ENCODE assay signal across 15 cellular contexts in the genomic region with DNA sequence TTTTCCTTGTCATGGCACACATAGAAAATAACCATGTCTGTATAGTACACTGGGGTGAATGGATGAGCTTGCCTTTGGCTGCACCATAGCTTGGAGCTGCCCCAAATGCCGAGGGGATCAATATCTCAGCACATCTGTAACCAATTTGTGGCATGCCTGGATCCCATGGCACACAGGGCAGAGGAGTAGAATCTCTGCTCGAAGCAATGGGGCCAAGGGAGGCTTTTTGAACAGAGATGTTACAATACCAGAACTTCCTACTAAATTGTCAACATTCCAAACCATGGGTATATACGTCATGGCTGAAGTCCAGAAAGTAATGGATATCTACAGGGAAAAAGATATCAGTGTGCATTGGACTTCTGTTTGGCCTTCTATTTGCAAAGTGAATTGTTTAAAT. TPM values are rescaled to one million over a fixed set of nuclear protein-coding genes. Genes with fewer than 3 reads are reported as not detected.
A peak's percentile ranks its signal among the peaks of the same experiment; 100 is the strongest.
DNase-seq lines count a peak whose midpoint lies in the region; TF ChIP-seq lines count a peak whose summit lies in the region.
"Had no signal": no experiment of that assay in that cellular context is flagged by ENCODE, and none has a peak within 500 bp of the region (broad histone marks: within the 10 kb centered on the region; RNA-seq: fewer than 3 reads in every experiment).

No MANE protein-coding gene starts in this region.

- no peak overlapping the region for H3K27ac ChIP-seq in osteoblast (ENCODE audit: low read depth, low read length)
- no peak overlapping the region for H3K27ac ChIP-seq in Karpas-422 (ENCODE audit: low read length)
- H3K27ac ChIP-seq: C4-2B had no signal

- H3K4me3 ChIP-seq in choroid plexus epithelial cell (ENCODE audit: low read depth, low read length) (no peak overlapping the region), osteoblast (ENCODE audit: insufficient read depth, low read length) (no peak overlapping the region), Karpas-422 (ENCODE audit: low read length) (no peak overlapping the region)
- H3K4me3 ChIP-seq: HAP-1 had no signal

- no peak overlapping the region for H3K4me3 Mint-ChIP-seq in endothelial cell (ENCODE audit: unreplicated experiment)
- H3K4me3 Mint-ChIP-seq: B cell; CD4-positive, alpha-beta memory T cell had no signal

- H3K4me2 ChIP-seq in osteoblast (ENCODE audit: insufficient read depth, low read length) (no peak overlapping the region), Karpas-422 (ENCODE audit: low read depth, low read length, poor library complexity, severe bottlenecking) (no peak overlapping the region)

- H3K9ac ChIP-seq in Karpas-422 (ENCODE audit: low read length), result no peak overlapping the region

- H3K4me1 Mint-ChIP-seq in endothelial cell (ENCODE audit: unreplicated experiment), result peaks cover 7% of the 10 kb centered on the region
- H3K4me1 Mint-ChIP-seq: B cell had no signal

- no peak overlapping the region for H3K27ac Mint-ChIP-seq in endothelial cell (ENCODE audit: unreplicated experiment)
- H3K27ac Mint-ChIP-seq: B cell had no signal

- H3K79me2 ChIP-seq in osteoblast (ENCODE audit: insufficient read depth, low read length) (no peaks in the 10 kb centered on the region), Karpas-422 (ENCODE audit: low read length) (no peaks in the 10 kb centered on the region)

- peak; percentile 60 for DNase-seq in DMS53 (lab: John Stamatoyannopoulos, UW)
- peak; percentile 1 for DNase-seq in HuH-7 (ENCODE audit: low spot score)
- DNase-seq in choroid plexus epithelial cell (ENCODE audit: low read depth), result peak; percentile 4
- DNase-seq in osteoblast (ENCODE audit: insufficient read length, low spot score, missing footprints), result no peak
- no peak for DNase-seq in NCI-H2196 treated with DMSO at 0.1 percent for 48 hours (lab: John Stamatoyannopoulos, UW; ENCODE audit: unreplicated experiment)
- DNase-seq in Karpas-422, result no peak
- DNase-seq in endothelial cell (ENCODE audit: low spot score), result no peak
- DNase-seq: CD4-positive, alpha-beta memory T cell; DND-41; GDM1 had no signal

- H3K9me3 Mint-ChIP-seq in endothelial cell (ENCODE audit: unreplicated experiment), result no peaks in the 10 kb centered on the region
- H3K9me3 Mint-ChIP-seq: CD4-positive, alpha-beta memory T cell had no signal

- H3K27me3 ChIP-seq in osteoblast (ENCODE audit: insufficient read depth, low read length) (no peaks in the 10 kb centered on the region), Karpas-422 (ENCODE audit: low read length) (no peaks in the 10 kb centered on the region)

- no peaks in the 10 kb centered on the region for H3K36me3 Mint-ChIP-seq in endothelial cell (ENCODE audit: low read depth, unreplicated experiment)
- H3K36me3 Mint-ChIP-seq: CD4-positive, alpha-beta memory T cell had no signal

- H3K9me2 ChIP-seq in Karpas-422 (replicated peaks; ENCODE audit: insufficient read depth, low read length), result no peaks in the 10 kb centered on the region

- H3K9me3 ChIP-seq in osteoblast (ENCODE audit: low read depth, low read length), result no peaks in the 10 kb centered on the region
- no peaks in the 10 kb centered on the region for H3K9me3 ChIP-seq in Karpas-422 (ENCODE audit: low read length)
- H3K9me3 ChIP-seq: HAP-1 had no signal

- no peak for TF ChIP-seq CTCF in choroid plexus epithelial cell (conservative IDR thresholded peaks at IDR 0.05; ENCODE audit: low read depth, low read length)
- no peak for TF ChIP-seq CTCF in osteoblast (IDR thresholded peaks at IDR 0.05; ENCODE audit: extremely low read depth, low read depth, low read length)
- TF ChIP-seq CTCF in endothelial cell (IDR thresholded peaks at IDR 0.05; ENCODE audit: unreplicated experiment), result no peak

- H4K20me1 ChIP-seq in osteoblast (ENCODE audit: insufficient read depth, low read length) (no peaks in the 10 kb centered on the region), Karpas-422 (ENCODE audit: insufficient read depth, low read depth, low read length) (no peaks in the 10 kb centered on the region)

- H3K36me3 ChIP-seq in osteoblast (ENCODE audit: insufficient read depth, low read length) (no peaks in the 10 kb centered on the region), Karpas-422 (ENCODE audit: insufficient read depth, low read length) (no peaks in the 10 kb centered on the region)
- H3K36me3 ChIP-seq: HAP-1 had no signal

- no peaks in the 10 kb centered on the region for H3K4me1 ChIP-seq in osteoblast (ENCODE audit: insufficient read depth, low read length)
- H3K4me1 ChIP-seq in Karpas-422 (ENCODE audit: low read length), result no peaks in the 10 kb centered on the region
- H3K4me1 ChIP-seq: HAP-1 had no signal

- H2AFZ ChIP-seq in osteoblast (ENCODE audit: low read length) (peak overlapping the region; percentile 11), Karpas-422 (ENCODE audit: low read length) (no peak overlapping the region)

- no peaks in the 10 kb centered on the region for H3K27me3 Mint-ChIP-seq in endothelial cell (ENCODE audit: unreplicated experiment)
- H3K27me3 Mint-ChIP-seq: CD4-positive, alpha-beta memory T cell had no signal

RNA-seq across cellular contexts. Expression of gene ESM1, which starts 39.1 kb away (rescaled TPM):
- total RNA-seq in osteoblast (1.8 and 2.9 TPM in 2 replicates), endothelial cell (ENCODE audit: unreplicated experiment) (8.2 TPM)
- not detected in 2 replicates for total RNA-seq in Karpas-422 (2014; rRNA removed; shearing (Covaris generic); ENCODE audit: low replicate concordance)
- total RNA-seq: B cell, H1, HT-29 had no signal

Comparison
In these comparisons a context has a peak if more than half of its experiments do, and no peak if none do; other contexts are left out.
1. DNase-seq: peak in DMS53 (single experiment), HuH-7 (single experiment) and choroid plexus epithelial cell (single experiment); none in osteoblast (single experiment), NCI-H2196 treated with DMSO at 0.1 percent for 48 hours (single experiment), Karpas-422 (single experiment) and endothelial cell (single experiment).